11 cellular contexts compared by ENCODE assay signal in genomic region chr1:60904079-60904852, GRCh38.
DNase-seq lines count a peak whose midpoint lies in the region; ATAC-seq lines count a peak whose summit lies in the region.
"Had no signal": no experiment of that assay in that cellular context is flagged by ENCODE, and none has a peak within 500 bp of the region (broad histone marks: within the 10 kb centered on the region; RNA-seq: fewer than 3 reads in every experiment).

No MANE protein-coding gene starts in this region.

- H3K4me1 Mint-ChIP-seq in activated T-cell treated with anti-CD3 and anti-CD28 coated beads, Interleukin-2, amount 50 U/mL, for 24 hours (ENCODE audit: low read depth), result peaks cover 3% of the 10 kb centered on the region
- H3K4me1 Mint-ChIP-seq: B cell had no signal

- H3K36me3 ChIP-seq in BLaER1, result no peaks in the 10 kb centered on the region

- peak overlapping the region; percentile 66 for H3K4me2 ChIP-seq in BLaER1

- H3K27me3 ChIP-seq in BLaER1, result no peaks in the 10 kb centered on the region

- in situ Hi-C loops in SK-MEL-5 (cut with HindIII; ENCODE audit: low pct_unique_long_range_greater_than_20kb, low sequenced_read_pairs), result no loop called here

- peak overlapping the region; percentile 46; the same call in 1 of the 2 replicates for H3K27ac ChIP-seq in BLaER1

- H3K4me1 ChIP-seq in BLaER1, result peaks cover 14% of the 10 kb centered on the region

- no peaks in the 10 kb centered on the region for H3K9me3 Mint-ChIP-seq in activated T-cell treated with anti-CD3 and anti-CD28 coated beads, Interleukin-2, amount 50 U/mL, for 24 hours
- H3K9me3 Mint-ChIP-seq: activated CD4-positive, alpha-beta memory T cell treated with anti-CD3 and anti-CD28 coated beads for 36 hours had no signal

- no peaks in the 10 kb centered on the region for H4K20me1 ChIP-seq in BLaER1

- H3K4me3 ChIP-seq in BLaER1, result no peak overlapping the region

- no peak overlapping the region for H3K4me3 Mint-ChIP-seq in activated T-cell treated with anti-CD3 and anti-CD28 coated beads, Interleukin-2, amount 50 U/mL, for 24 hours
- H3K4me3 Mint-ChIP-seq: activated CD4-positive, alpha-beta memory T cell treated with anti-CD3 and anti-CD28 coated beads for 36 hours; B cell had no signal

- H3K27me3 Mint-ChIP-seq in activated T-cell treated with anti-CD3 and anti-CD28 coated beads, Interleukin-2, amount 50 U/mL, for 24 hours, result peaks cover 10% of the 10 kb centered on the region
- H3K27me3 Mint-ChIP-seq: B cell had no signal

- 0 out of 2 replicates have a peak overlapping the region, but pooled peaks have one; percentile 8 for H3K9ac ChIP-seq in BLaER1

- no peak for ATAC-seq in HG02798 (IDR thresholded peaks at IDR 0.05; ENCODE audit: poor library complexity, unreplicated experiment)

- no peaks in the 10 kb centered on the region for H3K36me3 Mint-ChIP-seq in activated T-cell treated with anti-CD3 and anti-CD28 coated beads, Interleukin-2, amount 50 U/mL, for 24 hours (ENCODE audit: low read depth)
- H3K36me3 Mint-ChIP-seq: activated CD4-positive, alpha-beta memory T cell treated with anti-CD3 and anti-CD28 coated beads for 36 hours had no signal

- H3K9me3 ChIP-seq in BLaER1, result no peaks in the 10 kb centered on the region

- no peak overlapping the region for H3K27ac Mint-ChIP-seq in activated T-cell treated with anti-CD3 and anti-CD28 coated beads, Interleukin-2, amount 50 U/mL, for 24 hours
- H3K27ac Mint-ChIP-seq: activated CD4-positive, alpha-beta memory T cell treated with anti-CD3 and anti-CD28 coated beads for 36 hours; B cell had no signal

- DNase-seq in SK-MEL-5 (ENCODE audit: low read depth, low spot score), result peak; percentile 14
- peak; percentile 71 for DNase-seq in fibroblast of peridontal ligament (ENCODE audit: extremely low read depth)
- peak in 35 of 56 donors; percentile 8 to 63 (median 35) for DNase-seq in nucleus accumbens (lab: John Stamatoyannopoulos, UW)
- no peak for DNase-seq in NOMO-1 treated with DMSO at 0.1 percent for 48 hours (lab: John Stamatoyannopoulos, UW; ENCODE audit: unreplicated experiment)
- no peak for DNase-seq in NCI-H1092 treated with DMSO at 0.1 percent for 48 hours (lab: John Stamatoyannopoulos, UW)
- no peak for DNase-seq in activated T-cell treated with anti-CD3 and anti-CD28 coated beads, Interleukin-2, amount 50 U/mL, for 24 hours
- DNase-seq: activated CD4-positive, alpha-beta memory T cell treated with anti-CD3 and anti-CD28 coated beads for 36 hours; central memory CD4-positive, alpha-beta T cell had no signal

Comparison
In these comparisons a context has a peak if more than half of its experiments do, and no peak if none do; other contexts are left out.
1. DNase-seq: peak in SK-MEL-5 (single experiment), fibroblast of peridontal ligament (single experiment) and nucleus accumbens (35 of 56); none in NOMO-1 treated with DMSO at 0.1 percent for 48 hours (single experiment), NCI-H1092 treated with DMSO at 0.1 percent for 48 hours (single experiment) and activated T-cell treated with anti-CD3 and anti-CD28 coated beads, Interleukin-2, amount 50 U/mL, for 24 hours (single experiment).